In the genomic region with DNA sequence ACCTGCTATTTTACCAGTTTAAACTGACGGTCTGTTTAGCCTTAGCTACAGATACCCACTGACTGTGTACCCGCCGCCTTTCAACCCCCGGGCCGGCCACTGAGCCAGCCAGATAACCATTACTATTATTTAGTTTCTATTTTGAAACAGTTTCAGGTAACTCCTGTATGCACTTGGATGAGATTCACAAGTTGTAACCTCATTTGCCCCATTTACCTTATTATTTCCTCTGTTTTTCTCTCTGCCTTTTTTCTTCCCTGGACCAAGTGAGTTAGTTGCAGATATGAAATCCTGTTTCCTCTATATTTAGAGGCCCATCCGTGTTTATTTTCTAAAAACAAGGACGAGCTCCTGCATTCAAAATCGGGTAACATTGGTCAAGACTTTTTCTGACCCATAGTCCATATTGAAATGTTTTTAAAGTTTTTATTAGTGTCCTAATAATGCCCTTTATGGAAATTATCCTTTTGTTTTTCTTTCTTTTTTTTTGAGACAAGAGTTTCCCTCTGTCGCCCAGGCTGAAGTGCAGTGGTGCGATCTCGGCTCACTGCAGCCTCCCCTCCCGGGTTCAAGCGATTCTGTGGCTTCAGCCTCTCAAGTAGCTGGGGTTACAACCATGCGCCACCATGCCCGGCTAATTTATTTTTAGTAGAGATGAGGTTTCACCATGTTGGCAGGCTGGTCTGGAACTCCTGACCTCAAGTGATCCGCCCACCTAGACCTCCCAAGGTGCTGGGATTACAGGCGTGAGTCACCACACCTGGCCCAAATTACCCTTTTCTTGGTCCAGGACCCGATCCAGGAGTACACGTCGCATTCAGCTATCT, we compare ENCODE assay signal across 1 cellular context.
TF ChIP-seq lines count a peak whose summit lies in the region.

No MANE protein-coding gene starts in this region.

TF ChIP-seq in GM23338, 12 proteins besides CTCF, POLR2A, EP300 and RAD21:
- TF ChIP-seq ZNF462 (CRISPR knock-in tag; IDR thresholded peaks at IDR 0.05) (no peak), POLR2AphosphoS5 (IDR thresholded peaks at IDR 0.05; ENCODE audit: low read depth) (no peak), ETS1 (IDR thresholded peaks at IDR 0.05) (no peak), ZNF331 (CRISPR knock-in tag; IDR thresholded peaks at IDR 0.05; ENCODE audit: low read depth) (no peak), STAT1 (IDR thresholded peaks at IDR 0.05; ENCODE audit: unreplicated experiment) (no peak)
